In the genomic region with DNA sequence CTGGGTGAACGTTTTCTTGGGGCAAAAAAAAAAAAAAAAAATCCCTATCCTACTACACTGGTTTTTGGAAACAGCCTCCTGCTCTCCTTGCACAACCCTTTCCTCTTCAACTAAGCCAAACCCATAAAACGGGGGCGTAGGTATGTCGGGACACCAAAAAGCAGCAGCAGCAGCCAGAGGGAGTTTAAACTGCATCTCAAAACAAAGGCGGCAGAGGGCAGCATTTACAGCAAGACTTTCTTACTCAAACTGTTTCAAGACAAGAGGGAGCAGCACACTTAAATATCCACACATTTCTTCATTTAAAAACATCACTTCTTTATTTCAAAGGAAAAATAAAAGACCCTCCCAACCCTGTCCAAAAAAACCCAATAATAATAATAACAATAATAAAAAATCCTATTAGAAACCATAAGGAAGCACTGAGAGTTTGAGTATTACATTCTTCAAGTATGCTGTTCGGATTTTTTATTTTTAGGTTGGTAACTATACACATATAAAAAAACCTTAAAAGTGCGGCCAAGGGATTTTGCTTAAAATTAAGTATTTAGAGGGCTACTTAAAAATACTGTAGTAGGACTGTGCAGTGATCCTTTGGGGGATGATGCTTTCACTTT, we compare ENCODE assay signal across 8 cellular contexts. TPM values are rescaled to one million over a fixed set of nuclear protein-coding genes. Genes with fewer than 3 reads are reported as not detected.
DNase-seq lines count a peak whose midpoint lies in the region; ATAC-seq and TF ChIP-seq lines count a peak whose summit lies in the region.

No MANE protein-coding gene starts in this region.

- H3K4me3 ChIP-seq in OCI-LY1 (ENCODE audit: low read depth, low read length, poor library complexity, severe bottlenecking) (no peak overlapping the region), fibroblast of pulmonary artery (replicated peaks; ENCODE audit: low read depth, low read length) (no peak overlapping the region)

- ATAC-seq in HG03520 (IDR thresholded peaks at IDR 0.05; ENCODE audit: unreplicated experiment) = no peak

- peaks cover 9% of the 10 kb centered on the region for H3K4me1 ChIP-seq in OCI-LY1 (ENCODE audit: insufficient read depth, low read length, severe bottlenecking)

- peaks cover 23% of the 10 kb centered on the region; the same call in 1 of the 2 replicates for H3K36me3 ChIP-seq in OCI-LY1 (ENCODE audit: insufficient read depth, low read length)

- no peak overlapping the region for H3K4me2 ChIP-seq in OCI-LY1 (ENCODE audit: low read length)

- H3K9me3 ChIP-seq in OCI-LY1 (ENCODE audit: low read length) = no peaks in the 10 kb centered on the region

- H3F3A ChIP-seq in OCI-LY1 (ENCODE audit: insufficient read depth, low read length) = no peaks in the 10 kb centered on the region

- H3K27ac ChIP-seq in OCI-LY1 (ENCODE audit: low read depth, low read length, poor library complexity, severe bottlenecking) = no peak overlapping the region

- no peaks in the 10 kb centered on the region for H3K79me2 ChIP-seq in OCI-LY1 (ENCODE audit: insufficient read depth, low read length)

- no peaks in the 10 kb centered on the region for H4K20me1 ChIP-seq in OCI-LY1 (ENCODE audit: insufficient read depth, low read length)

- DNase-seq in AML-193 (lab: John Stamatoyannopoulos, UW) (peak; percentile 85 to 88), GM20000 (ENCODE audit: low spot score) (peak; percentile 58), fibroblast of pulmonary artery (ENCODE audit: low read depth) (peak; percentile 91), nucleus accumbens (lab: John Stamatoyannopoulos, UW) (peak in 51 of 56 donors; percentile 2 to 86 (median 45)), ureter (ENCODE audit: low spot score) (peak; percentile 82)
- DNase-seq in activated T-cell treated with anti-CD3 and anti-CD28 coated beads, Interleukin-2, amount 50 U/mL, for 1 hour = peak; percentile 44

- no peak overlapping the region for H3K9ac ChIP-seq in OCI-LY1 (ENCODE audit: low read length)

- peak; percentile 75 for TF ChIP-seq CTCF in GM20000 (IDR thresholded peaks at IDR 0.05; ENCODE audit: extremely low read depth, missing control alignments)
- TF ChIP-seq CTCF in OCI-LY1 (IDR thresholded peaks at IDR 0.05; ENCODE audit: low read length) = peak; percentile 94
- TF ChIP-seq CTCF in fibroblast of pulmonary artery (IDR thresholded peaks at IDR 0.05; ENCODE audit: low read length, missing control alignments) = peak; percentile 72

- H2AFZ ChIP-seq in OCI-LY1 (ENCODE audit: low read length) = no peak overlapping the region

- H3K9me2 ChIP-seq in OCI-LY1 (ENCODE audit: low read depth, low read length) = no peaks in the 10 kb centered on the region

- H3K27me3 ChIP-seq in OCI-LY1 (ENCODE audit: insufficient read depth, low read length) = no peaks in the 10 kb centered on the region

RNA-seq across cellular contexts. Expression of gene PLXND1, which starts 43.9 kb away (rescaled TPM):
- total RNA-seq in ureter = 138 TPM
